In genomic region chr17:39607851-39608130, GRCh38 we compare ENCODE assay signal across 1 cellular context.
TF ChIP-seq lines count a peak whose summit lies in the region.

NEUROD2 (minus strand) TSS chr17:39607920; CDS start chr17:39606599, 1,321 bp downstream.

TF ChIP-seq in A549, 52 proteins besides CTCF, POLR2A, EP300 and RAD21:
- TF ChIP-seq CBX8 (IDR thresholded peaks at IDR 0.05) (no peak), JUNB (IDR thresholded peaks at IDR 0.05) (no peak), RNF2 (IDR thresholded peaks at IDR 0.05; ENCODE audit: borderline replicate concordance, low read depth) (no peak), BCL3 (IDR thresholded peaks at IDR 0.05) (no peak), ZNF302 (CRISPR knock-in tag; IDR thresholded peaks at IDR 0.05) (no peak), ZC3H11A (IDR thresholded peaks at IDR 0.05) (no peak), BHLHE40 (IDR thresholded peaks at IDR 0.05; ENCODE audit: low read depth, low read length) (no peak), TFCP2L1 (CRISPR knock-in tag; IDR thresholded peaks at IDR 0.05) (no peak), CHD4 (IDR thresholded peaks at IDR 0.05; ENCODE audit: borderline replicate concordance) (no peak), HDAC2 (IDR thresholded peaks at IDR 0.05) (no peak), FOSB (CRISPR knock-in tag; IDR thresholded peaks at IDR 0.05) (no peak), HMGXB4 (CRISPR knock-in tag; IDR thresholded peaks at IDR 0.05; ENCODE audit: borderline replicate concordance) (no peak), USF2 (IDR thresholded peaks at IDR 0.05) (no peak), TP53 (CRISPR knock-in tag; IDR thresholded peaks at IDR 0.05) (no peak)
